ENCODE assay signal across 10 cellular contexts in genomic region chr11:30585067-30585891, GRCh38. TPM values are rescaled to one million over a fixed set of nuclear protein-coding genes. Genes with fewer than 3 reads are reported as not detected.
DNase-seq lines count a peak whose midpoint lies in the region; ATAC-seq and FAIRE-seq lines count a peak whose summit lies in the region.
"Had no signal": no experiment of that assay in that cellular context is flagged by ENCODE, and none has a peak within 500 bp of the region (broad histone marks: within the 10 kb centered on the region; RNA-seq: fewer than 3 reads in every experiment).

No MANE protein-coding gene starts in this region.

- H3K36me3 ChIP-seq in rectal smooth muscle tissue (ENCODE audit: control insufficient read depth, insufficient read depth, low read length) = no peaks in the 10 kb centered on the region

- peaks cover 44% of the 10 kb centered on the region for H3K27me3 Mint-ChIP-seq in activated T-helper 17 cell treated with anti-CD3 and anti-CD28 coated beads, Interleukin-2, amount 50 U/mL, for 72 hours

- no peaks in the 10 kb centered on the region for H3K9me3 Mint-ChIP-seq in activated T-helper 17 cell treated with anti-CD3 and anti-CD28 coated beads, Interleukin-2, amount 50 U/mL, for 72 hours

- H3K4me1 ChIP-seq in rectal smooth muscle tissue (ENCODE audit: control insufficient read depth, insufficient read depth, low read length) = peaks cover 2% of the 10 kb centered on the region

- no peaks in the 10 kb centered on the region for H3K27me3 ChIP-seq in rectal smooth muscle tissue (ENCODE audit: control insufficient read depth, insufficient read depth, low read length)

- in situ Hi-C loops in G401 (cut with HindIII; ENCODE audit: low sequenced_read_pairs) = no loop called here

- no peak for FAIRE-seq in GM19239 (lab: Jason Lieb, UNC)
- FAIRE-seq: K562 had no signal

- no peak overlapping the region for H3K27ac Mint-ChIP-seq in activated T-helper 17 cell treated with anti-CD3 and anti-CD28 coated beads, Interleukin-2, amount 50 U/mL, for 72 hours

- H3K27ac ChIP-seq in rectal smooth muscle tissue (ENCODE audit: low read depth, low read length) = peak overlapping the region; percentile 88

- DNase-seq in G401 (ENCODE audit: low spot score) (peak; percentile 18), amniotic epithelial cell (ENCODE audit: low read depth) (peak; percentile 4), hepatic stellate cell (ENCODE audit: low spot score) (peak; percentile 1), middle frontal gyrus (ENCODE audit: extremely low spot score, low spot score) (no peak), GM19239 (ENCODE audit: insufficient read length, low spot score) (no peak)

- no peak overlapping the region for H3K4me3 Mint-ChIP-seq in activated T-helper 17 cell treated with anti-CD3 and anti-CD28 coated beads, Interleukin-2, amount 50 U/mL, for 72 hours

- H3K4me3 ChIP-seq in rectal smooth muscle tissue (ENCODE audit: low read length) = peak overlapping the region; percentile 61
- H3K4me3 ChIP-seq: K562 had no signal

- peak; percentile 24 for ATAC-seq in HG02852 (IDR thresholded peaks at IDR 0.05; ENCODE audit: unreplicated experiment)
- ATAC-seq in activated T-helper 17 cell treated with anti-CD3 and anti-CD28 coated beads, Interleukin-2, amount 50 U/mL, for 72 hours (replicated peaks) = no peak

- peaks cover 5% of the 10 kb centered on the region for H3K36me3 Mint-ChIP-seq in activated T-helper 17 cell treated with anti-CD3 and anti-CD28 coated beads, Interleukin-2, amount 50 U/mL, for 72 hours (ENCODE audit: low read depth)

- H3K9ac ChIP-seq in rectal smooth muscle tissue (ENCODE audit: low read length) = peak overlapping the region; percentile 49

- no peaks in the 10 kb centered on the region for H3K4me1 Mint-ChIP-seq in activated T-helper 17 cell treated with anti-CD3 and anti-CD28 coated beads, Interleukin-2, amount 50 U/mL, for 72 hours

RNA-seq across cellular contexts. Expression of gene MPPED2, which starts 0.9 kb away (rescaled TPM):
- total RNA-seq in G401 (2014; rRNA removed; shearing (Covaris generic)) = not detected in 2 replicates
- not detected for total RNA-seq in activated T-helper 17 cell treated with anti-CD3 and anti-CD28 coated beads, Interleukin-2, amount 50 U/mL, for 72 hours
- total RNA-seq: K562, pulmonary artery endothelial cell had no signal

Comparison
In these comparisons a context has a peak if more than half of its experiments do, and no peak if none do; other contexts are left out.
1. DNase-seq: peak in G401 (single experiment), amniotic epithelial cell (single experiment) and hepatic stellate cell (single experiment); none in middle frontal gyrus (single experiment) and GM19239 (single experiment).